24 cellular contexts compared by ENCODE assay signal in the genomic region with DNA sequence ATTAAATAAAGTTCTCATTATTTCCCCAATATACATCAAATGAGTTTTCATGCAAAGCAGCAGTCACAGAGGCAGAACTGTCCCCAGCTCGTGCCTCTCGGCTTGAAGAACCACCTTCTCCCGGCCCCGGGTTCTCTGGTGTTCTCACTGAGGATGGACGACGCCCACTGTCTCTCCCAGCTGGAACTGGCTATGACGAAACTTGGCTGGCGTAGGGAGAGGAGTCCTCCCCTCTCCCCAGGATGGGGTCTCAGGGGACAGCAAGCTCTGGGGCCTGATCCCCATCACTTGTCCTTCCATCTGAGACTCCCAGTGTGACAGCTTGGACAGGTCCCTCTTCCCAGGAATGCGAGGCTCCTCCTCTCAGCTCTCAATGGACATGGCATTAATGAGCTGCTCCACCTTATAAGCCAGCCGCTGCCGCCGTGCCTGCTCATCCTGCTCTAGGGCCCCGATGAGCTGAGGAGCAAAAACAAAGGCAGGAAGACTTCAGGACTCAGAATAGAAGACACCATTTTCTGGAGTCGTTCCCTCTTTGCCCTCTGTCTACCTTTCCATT.
"Had no signal": no experiment of that assay in that cellular context is flagged by ENCODE, and none has a peak within 500 bp of the region (broad histone marks: within the 10 kb centered on the region; RNA-seq: fewer than 3 reads in every experiment).

No MANE protein-coding gene starts in this region.

- H3K27ac ChIP-seq: adrenal gland, body of pancreas, colonic mucosa, thoracic aorta had no signal

- H3K4me3 ChIP-seq: adrenal gland, body of pancreas, colonic mucosa, gastrocnemius medialis, sigmoid colon, thoracic aorta, uterus had no signal

- H3K27me3 ChIP-seq: adrenal gland, body of pancreas, colonic mucosa, gastrocnemius medialis, sigmoid colon, uterus had no signal

- DNase-seq: activated CD4-positive, alpha-beta T cell treated with anti-CD3 and anti-CD28 coated beads for 48 hours; activated CD4-positive, alpha-beta T cell treated with anti-CD3 and anti-CD28 coated beads, Interleukin-2, amount 50 U/mL, for 48 hours; activated CD8-positive, alpha-beta memory T cell treated with anti-CD3 and anti-CD28 coated beads, Interleukin-2, amount 50 U/mL, for 4 hours; activated effector memory CD4-positive, alpha-beta T cell treated with anti-CD3 and anti-CD28 coated beads, Interleukin-2, amount 50 U/mL, for 16 hours; activated naive CD4-positive, alpha-beta T cell treated with anti-CD3 and anti-CD28 coated beads for 36 hours; activated naive CD8-positive, alpha-beta T cell treated with anti-CD3 and anti-CD28 coated beads for 36 hours; activated T-cell treated with anti-CD3 and anti-CD28 coated beads, Interleukin-2, amount 50 U/mL, for 1 hour; adrenal gland; aorta; body of pancreas; cerebellar nuclear complex; colonic mucosa; effector CD8-positive, alpha-beta T cell; gastrocnemius medialis; glutamatergic neuron; occipital lobe; sigmoid colon; small intestine; stimulated activated CD4-positive, alpha-beta T cell treated with anti-CD3 and anti-CD28 coated beads, Interleukin-4, amount 100 ng/mL, for 24 hours; trophoblast cell; uterus had no signal

- ATAC-seq: body of pancreas; gastrocnemius medialis; naive thymus-derived CD8-positive, alpha-beta T cell; stimulated activated effector memory CD8-positive, alpha-beta T cell treated with anti-CD3 and anti-CD28 coated beads, Interleukin-12 subunit alpha, Interleukin-12 subunit beta, amount 100 ng/mL, for 72 hours had no signal

- H3K36me3 ChIP-seq: colonic mucosa, uterus had no signal

- H3K9me3 ChIP-seq: adrenal gland, body of pancreas, colonic mucosa, gastrocnemius medialis, sigmoid colon, thoracic aorta, uterus had no signal
